ENCODE assay signal across 9 cellular contexts in genomic region chr9:117744856-117745389, GRCh38. TPM values are rescaled to one million over a fixed set of nuclear protein-coding genes. Genes with fewer than 3 reads are reported as not detected.
DNase-seq lines count a peak whose midpoint lies in the region; ATAC-seq, FAIRE-seq and TF ChIP-seq lines count a peak whose summit lies in the region.
"Had no signal": no experiment of that assay in that cellular context is flagged by ENCODE, and none has a peak within 500 bp of the region (broad histone marks: within the 10 kb centered on the region; RNA-seq: fewer than 3 reads in every experiment).

No MANE protein-coding gene starts in this region.

- H2AFZ ChIP-seq in astrocyte (ENCODE audit: low read depth, low read length) (peak overlapping the region; percentile 85), keratinocyte (ENCODE audit: control insufficient read depth, low read length) (peak overlapping the region; percentile 35)

- peaks cover 47% of the 10 kb centered on the region for H3K27me3 Mint-ChIP-seq in T-helper 1 cell treated with Interleukin-12 subunit alpha and Interleukin-12 subunit beta and Interleukin-4 antibody, amounts not matched to agents 30 μg/mL and 1 μg/mL, for 36 hours (ENCODE audit: low read depth)
- H3K27me3 Mint-ChIP-seq in astrocyte (ENCODE audit: low read depth, unreplicated experiment): peaks cover 29% of the 10 kb centered on the region

- TF ChIP-seq POLR2A in testis (IDR thresholded peaks at IDR 0.05): no peak

- no peaks in the 10 kb centered on the region for H3K9me3 Mint-ChIP-seq in T-helper 1 cell treated with Interleukin-12 subunit alpha and Interleukin-12 subunit beta and Interleukin-4 antibody, amounts not matched to agents 30 μg/mL and 1 μg/mL, for 36 hours
- H3K9me3 Mint-ChIP-seq in astrocyte (ENCODE audit: unreplicated experiment): no peaks in the 10 kb centered on the region
- H3K9me3 Mint-ChIP-seq: neural crest cell had no signal

- H4K20me1 ChIP-seq in astrocyte (ENCODE audit: insufficient read depth, low read length) (no peaks in the 10 kb centered on the region), keratinocyte (ENCODE audit: control insufficient read depth, extremely low read depth, insufficient read depth, low read length) (no peaks in the 10 kb centered on the region)

- peaks cover 1% of the 10 kb centered on the region for H3K4me1 Mint-ChIP-seq in T-helper 1 cell treated with Interleukin-12 subunit alpha and Interleukin-12 subunit beta and Interleukin-4 antibody, amounts not matched to agents 30 μg/mL and 1 μg/mL, for 36 hours (ENCODE audit: low read depth)
- H3K4me1 Mint-ChIP-seq in astrocyte (ENCODE audit: low read depth, unreplicated experiment): no peaks in the 10 kb centered on the region

- H3K27ac Mint-ChIP-seq in T-helper 1 cell treated with Interleukin-12 subunit alpha and Interleukin-12 subunit beta and Interleukin-4 antibody, amounts not matched to agents 30 μg/mL and 1 μg/mL, for 36 hours: no peak overlapping the region
- no peak overlapping the region for H3K27ac Mint-ChIP-seq in astrocyte (ENCODE audit: unreplicated experiment)

- no peak for TF ChIP-seq CTCF in astrocyte (IDR thresholded peaks at IDR 0.05; ENCODE audit: insufficient read depth, low read depth, low read length)
- TF ChIP-seq CTCF in keratinocyte (optimal IDR thresholded peaks at IDR 0.05 in 1 of 3, IDR thresholded peaks at IDR 0.05 in 1 of 3, conservative IDR thresholded peaks at IDR 0.05 in 1 of 3; ENCODE audit: extremely low read depth in 1 of 3, insufficient read depth in 2 of 3, low read length in 3 of 3): no peak
- no peak for TF ChIP-seq CTCF in testis (IDR thresholded peaks at IDR 0.05)

- 5 to 14% methylated on average over 18 to 30 of the region's 46 CpGs for WGBS in testis, 2 donors

- DNase-seq in T-helper 1 cell (no peak), astrocyte (ENCODE audit: low read depth) (peak; percentile 12), keratinocyte (ENCODE audit: low read depth, low spot score) (no peak), testis (peak; percentile 15), NCI-H146 (lab: John Stamatoyannopoulos, UW) (no peak)

- H3K27me3 ChIP-seq in astrocyte (ENCODE audit: insufficient read depth, low read length) (peaks cover 14% of the 10 kb centered on the region), keratinocyte (ENCODE audit: control insufficient read depth, extremely low read depth, insufficient read depth, low read length) (peaks cover 13% of the 10 kb centered on the region), testis (no peaks in the 10 kb centered on the region)

- peak overlapping the region; percentile 72 for H3K4me3 Mint-ChIP-seq in T-helper 1 cell treated with Interleukin-12 subunit alpha and Interleukin-12 subunit beta and Interleukin-4 antibody, amounts not matched to agents 30 μg/mL and 1 μg/mL, for 36 hours
- H3K4me3 Mint-ChIP-seq in astrocyte (ENCODE audit: unreplicated experiment): no peak overlapping the region
- H3K4me3 Mint-ChIP-seq: neural crest cell had no signal

- FAIRE-seq in astrocyte (lab: Jason Lieb, UNC) (no peak), keratinocyte (lab: Jason Lieb, UNC) (no peak)

- H3K36me3 ChIP-seq in astrocyte (ENCODE audit: insufficient read depth, low read length) (no peaks in the 10 kb centered on the region), keratinocyte (ENCODE audit: control insufficient read depth in 2 of 2, extremely low read depth in 1 of 2, insufficient read depth in 2 of 2, low read length in 2 of 2) (no peaks in the 10 kb centered on the region), testis (ENCODE audit: low read depth, missing control alignments) (no peaks in the 10 kb centered on the region)

- peak overlapping the region; percentile 62 for H3K4me3 ChIP-seq in astrocyte (ENCODE audit: insufficient read depth, low read depth, low read length)
- H3K4me3 ChIP-seq in keratinocyte (ENCODE audit: control insufficient read depth in 2 of 3, extremely low read depth in 1 of 3, insufficient read depth in 2 of 3, low read depth in 1 of 3, low read length in 3 of 3): peak overlapping the region in 2 of 3 experiments; percentile 16 to 25
- peak overlapping the region; percentile 32 to 33 for H3K4me3 ChIP-seq in testis

- no peaks in the 10 kb centered on the region for H3K9me1 ChIP-seq in keratinocyte (ENCODE audit: control insufficient read depth, extremely low read depth, insufficient read depth, low read length)

- H3K9me3 ChIP-seq in astrocyte (ENCODE audit: insufficient read depth, low read depth, low read length) (no peaks in the 10 kb centered on the region), keratinocyte (ENCODE audit: control insufficient read depth, low read depth, low read length) (no peaks in the 10 kb centered on the region), testis (no peaks in the 10 kb centered on the region)

- H3K27ac ChIP-seq in astrocyte (ENCODE audit: low read depth, low read length): no peak overlapping the region
- no peak overlapping the region for H3K27ac ChIP-seq in keratinocyte (ENCODE audit: control insufficient read depth, insufficient read depth, low read length)
- no peak overlapping the region for H3K27ac ChIP-seq in testis

- intact Hi-C loops in testis (cut with DNase I; ENCODE audit: low total_unique reads): no loop called here

- H3K4me2 ChIP-seq in astrocyte (ENCODE audit: low read length): peak overlapping the region; percentile 85
- H3K4me2 ChIP-seq in keratinocyte (ENCODE audit: control insufficient read depth, extremely low read depth, insufficient read depth, low read depth, low read length): peak overlapping the region; percentile 12

- H3K9ac ChIP-seq in astrocyte (ENCODE audit: low read length): peak overlapping the region; percentile 29
- no peak overlapping the region for H3K9ac ChIP-seq in keratinocyte (ENCODE audit: control insufficient read depth, extremely low read depth, insufficient read depth, low read length)

- H3K36me3 Mint-ChIP-seq in T-helper 1 cell treated with Interleukin-12 subunit alpha and Interleukin-12 subunit beta and Interleukin-4 antibody, amounts not matched to agents 30 μg/mL and 1 μg/mL, for 36 hours (ENCODE audit: low read depth): peaks cover 2% of the 10 kb centered on the region
- no peaks in the 10 kb centered on the region for H3K36me3 Mint-ChIP-seq in astrocyte (ENCODE audit: low read depth, unreplicated experiment)

- ATAC-seq in GM19452 (IDR thresholded peaks at IDR 0.05; ENCODE audit: unreplicated experiment): no peak
- ATAC-seq in GM21576 (IDR thresholded peaks at IDR 0.05; ENCODE audit: unreplicated experiment): no peak

- H3K4me1 ChIP-seq in astrocyte (ENCODE audit: insufficient read depth, low read length): no peaks in the 10 kb centered on the region
- H3K4me1 ChIP-seq in keratinocyte (ENCODE audit: control insufficient read depth, extremely low read depth, insufficient read depth, low read length): no peaks in the 10 kb centered on the region
- H3K4me1 ChIP-seq in testis: no peaks in the 10 kb centered on the region

- dilution Hi-C loops in keratinocyte (cut with MboI; ENCODE audit: extremely low pct_ligation_motif_present, low sequenced_read_pairs): no loop called here

- H3K79me2 ChIP-seq in astrocyte (ENCODE audit: insufficient read depth, low read length) (no peaks in the 10 kb centered on the region), keratinocyte (ENCODE audit: control insufficient read depth, insufficient read depth, low read length) (no peaks in the 10 kb centered on the region)

RNA-seq across cellular contexts. Expression of gene TLR4, which starts 40.7 kb away (rescaled TPM):
- 7.4 and 9.1 TPM in 2 replicates for total RNA-seq in astrocyte
- polyA plus RNA-seq in keratinocyte: 0.05 to 0.09 TPM (median 0.07 TPM) in 3 replicates
- not detected for polyA plus RNA-seq in keratinocyte (2011; ENCODE audit: low read depth)
- polyA plus RNA-seq in keratinocyte (2011; cell fraction: cytosol; rRNA removed): 0.05 and 0.13 TPM in 2 replicates
- polyA plus RNA-seq in keratinocyte (2011; cell fraction: nucleus; rRNA removed): 0.13 and 0.14 TPM in 2 replicates
- polyA plus RNA-seq in keratinocyte (2012; ENCODE audit: low replicate concordance): 0.06 TPM in 1 of 2 replicates, not detected in the other
- 0.13 to 0.48 TPM in 2 of 3 replicates, not detected in the other for polyA minus RNA-seq in keratinocyte
- polyA minus RNA-seq in keratinocyte (2011; cell fraction: cytosol; rRNA and poly(A)+ RNA removed): not detected
- 0.53 and 0.93 TPM in 2 replicates for polyA minus RNA-seq in keratinocyte (2011; cell fraction: nucleus; rRNA and poly(A)+ RNA removed)
- 1 to 10 TPM; 3.7 to 5.0 TPM for total RNA-seq in testis
- 3.9 TPM for polyA plus RNA-seq in testis (ENCODE audit: insufficient read depth, low read depth, low replicate concordance)

Comparison
In these comparisons a context has a peak if more than half of its experiments do, and no peak if none do; other contexts are left out.
1. DNase-seq: peak in astrocyte (single experiment) and testis (single experiment); none in T-helper 1 cell (0 of 5), keratinocyte (single experiment) and NCI-H146 (single experiment).
2. Peak in every context shown above with its lines, with median percentiles within 50 percentile points of each other: H3K4me3 ChIP-seq.